ENCODE assay signal across 1 cellular context in the genomic region with DNA sequence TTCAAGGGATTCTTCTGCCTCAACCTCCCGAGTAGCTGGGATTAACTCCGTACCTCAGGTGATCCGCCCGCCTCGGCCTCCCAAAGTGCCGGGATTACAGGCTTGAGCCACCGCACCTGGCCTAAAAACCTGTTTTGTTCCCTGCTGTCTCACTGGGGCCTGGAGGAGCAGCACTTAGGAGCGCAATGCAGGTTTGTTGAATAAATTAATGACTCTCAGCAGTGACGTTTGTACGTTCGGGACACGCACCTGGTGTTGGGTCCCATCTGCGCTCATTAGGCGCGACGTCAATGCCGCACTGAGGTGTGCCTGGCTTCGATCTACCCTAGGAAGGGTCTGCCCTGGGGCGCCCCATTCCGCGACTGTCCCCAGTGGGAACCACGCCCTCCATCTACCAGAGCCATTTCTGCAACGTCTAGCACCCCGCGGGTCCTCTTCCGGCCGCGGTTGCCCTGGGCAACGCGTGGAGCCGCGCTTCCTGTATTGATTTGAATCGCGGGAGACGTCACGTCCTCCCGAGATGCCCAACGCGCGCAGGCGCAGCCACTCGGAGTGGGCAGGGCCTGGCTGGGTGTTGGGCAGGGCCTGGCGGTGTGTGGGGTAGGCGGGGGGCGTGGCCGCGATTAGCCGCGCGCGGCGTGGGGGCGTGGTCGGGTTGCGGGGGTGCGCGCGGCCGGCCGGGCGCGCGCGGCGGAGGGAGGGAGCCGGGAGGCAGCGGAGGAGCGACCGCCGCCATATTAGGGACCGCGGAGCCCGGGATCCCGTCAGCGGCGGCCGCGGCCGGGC.
TF ChIP-seq lines count a peak whose summit lies in the region.

A gene (plus strand): TSS at position 714 of the 786 bp plus-strand sequence. CDS start 16,679 bp downstream, outside the sequence.

TF ChIP-seq in HepG2, 621 proteins besides CTCF, POLR2A, EP300 and RAD21 (continued from another document and continues in another):
- TF ChIP-seq, protein P1, sequence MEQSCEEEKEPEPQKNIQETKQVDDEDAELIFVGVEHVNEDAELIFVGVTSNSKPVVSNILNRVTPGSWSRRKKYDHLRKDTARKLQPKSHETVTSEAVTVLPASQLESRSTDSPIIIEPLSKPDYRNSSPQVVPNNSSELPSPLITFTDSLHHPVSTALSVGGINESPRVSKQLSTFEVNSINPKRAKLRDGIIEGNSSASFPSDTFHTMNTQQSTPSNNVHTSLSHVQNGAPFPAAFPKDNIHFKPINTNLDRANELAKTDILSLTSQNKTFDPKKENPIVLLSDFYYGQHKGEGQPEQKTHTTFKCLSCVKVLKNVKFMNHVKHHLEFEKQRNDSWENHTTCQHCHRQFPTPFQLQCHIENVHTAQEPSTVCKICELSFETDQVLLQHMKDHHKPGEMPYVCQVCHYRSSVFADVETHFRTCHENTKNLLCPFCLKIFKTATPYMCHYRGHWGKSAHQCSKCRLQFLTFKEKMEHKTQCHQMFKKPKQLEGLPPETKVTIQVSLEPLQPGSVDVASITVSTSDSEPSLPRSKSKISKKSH (CRISPR knock-in tag; IDR thresholded peaks at IDR 0.05; ENCODE audit: borderline replicate concordance), result 0 out of 2 replicates have a peak, but pooled peaks have one; percentile 46
- TF ChIP-seq YEATS4 (CRISPR knock-in tag; IDR thresholded peaks at IDR 0.05; ENCODE audit: borderline replicate concordance) (peak; percentile 76; the same call in 1 of the 2 replicates), ZFP90 (CRISPR knock-in tag; IDR thresholded peaks at IDR 0.05; ENCODE audit: borderline replicate concordance) (no peak), ZSCAN20 (CRISPR knock-in tag; IDR thresholded peaks at IDR 0.05; ENCODE audit: borderline replicate concordance) (no peak), ZNF75D (CRISPR knock-in tag; IDR thresholded peaks at IDR 0.05; ENCODE audit: borderline replicate concordance) (no peak), CHCHD3 (CRISPR knock-in tag; IDR thresholded peaks at IDR 0.05) (no peak; the same call in none of the 2 replicates), RFXAP (CRISPR knock-in tag; IDR thresholded peaks at IDR 0.05; ENCODE audit: borderline replicate concordance) (peak; percentile 59; the same call in 1 of the 2 replicates), MEIS1 (CRISPR knock-in tag; IDR thresholded peaks at IDR 0.05; ENCODE audit: borderline replicate concordance) (no peak), TRIM24 (CRISPR knock-in tag; IDR thresholded peaks at IDR 0.05) (no peak), TCF7L2 (IDR thresholded peaks at IDR 0.05; ENCODE audit: low read depth, low read length) (no peak), ZNF256 (CRISPR knock-in tag; conservative IDR thresholded peaks at IDR 0.05) (no peak), RFXANK (CRISPR knock-in tag; IDR thresholded peaks at IDR 0.05) (peak; percentile 72; the same call in 1 of the 2 replicates), ZNF891 (CRISPR knock-in tag; IDR thresholded peaks at IDR 0.05) (0 out of 2 replicates have a peak, but pooled peaks have one; percentile 43), ZNF543 (CRISPR knock-in tag; IDR thresholded peaks at IDR 0.05) (no peak), RBM39 (IDR thresholded peaks at IDR 0.05; ENCODE audit: low read depth, low read length, poor library complexity, severe bottlenecking) (no peak), CC2D1A (CRISPR knock-in tag; IDR thresholded peaks at IDR 0.05) (no peak), IKZF1 (IDR thresholded peaks at IDR 0.05) (no peak), ZFP36 (IDR thresholded peaks at IDR 0.05; ENCODE audit: borderline replicate concordance, low read depth, low read length, partially characterized antibody) (no peak), JARID2 (CRISPR knock-in tag; IDR thresholded peaks at IDR 0.05; ENCODE audit: insufficient replicate concordance) (no peak)
- TF ChIP-seq, protein P2, sequence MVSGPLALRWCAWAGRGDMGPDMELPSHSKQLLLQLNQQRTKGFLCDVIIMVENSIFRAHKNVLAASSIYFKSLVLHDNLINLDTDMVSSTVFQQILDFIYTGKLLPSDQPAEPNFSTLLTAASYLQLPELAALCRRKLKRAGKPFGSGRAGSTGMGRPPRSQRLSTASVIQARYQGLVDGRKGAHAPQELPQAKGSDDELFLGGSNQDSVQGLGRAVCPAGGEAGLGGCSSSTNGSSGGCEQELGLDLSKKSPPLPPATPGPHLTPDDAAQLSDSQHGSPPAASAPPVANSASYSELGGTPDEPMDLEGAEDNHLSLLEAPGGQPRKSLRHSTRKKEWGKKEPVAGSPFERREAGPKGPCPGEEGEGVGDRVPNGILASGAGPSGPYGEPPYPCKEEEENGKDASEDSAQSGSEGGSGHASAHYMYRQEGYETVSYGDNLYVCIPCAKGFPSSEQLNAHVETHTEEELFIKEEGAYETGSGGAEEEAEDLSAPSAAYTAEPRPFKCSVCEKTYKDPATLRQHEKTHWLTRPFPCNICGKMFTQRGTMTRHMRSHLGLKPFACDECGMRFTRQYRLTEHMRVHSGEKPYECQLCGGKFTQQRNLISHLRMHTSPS (CRISPR knock-in tag; IDR thresholded peaks at IDR 0.05; ENCODE audit: low read depth), result no peak
- TF ChIP-seq, protein P3, sequence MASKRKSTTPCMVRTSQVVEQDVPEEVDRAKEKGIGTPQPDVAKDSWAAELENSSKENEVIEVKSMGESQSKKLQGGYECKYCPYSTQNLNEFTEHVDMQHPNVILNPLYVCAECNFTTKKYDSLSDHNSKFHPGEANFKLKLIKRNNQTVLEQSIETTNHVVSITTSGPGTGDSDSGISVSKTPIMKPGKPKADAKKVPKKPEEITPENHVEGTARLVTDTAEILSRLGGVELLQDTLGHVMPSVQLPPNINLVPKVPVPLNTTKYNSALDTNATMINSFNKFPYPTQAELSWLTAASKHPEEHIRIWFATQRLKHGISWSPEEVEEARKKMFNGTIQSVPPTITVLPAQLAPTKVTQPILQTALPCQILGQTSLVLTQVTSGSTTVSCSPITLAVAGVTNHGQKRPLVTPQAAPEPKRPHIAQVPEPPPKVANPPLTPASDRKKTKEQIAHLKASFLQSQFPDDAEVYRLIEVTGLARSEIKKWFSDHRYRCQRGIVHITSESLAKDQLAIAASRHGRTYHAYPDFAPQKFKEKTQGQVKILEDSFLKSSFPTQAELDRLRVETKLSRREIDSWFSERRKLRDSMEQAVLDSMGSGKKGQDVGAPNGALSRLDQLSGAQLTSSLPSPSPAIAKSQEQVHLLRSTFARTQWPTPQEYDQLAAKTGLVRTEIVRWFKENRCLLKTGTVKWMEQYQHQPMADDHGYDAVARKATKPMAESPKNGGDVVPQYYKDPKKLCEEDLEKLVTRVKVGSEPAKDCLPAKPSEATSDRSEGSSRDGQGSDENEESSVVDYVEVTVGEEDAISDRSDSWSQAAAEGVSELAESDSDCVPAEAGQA (IDR thresholded peaks at IDR 0.05; ENCODE audit: low read depth), result peak; percentile 84
- TF ChIP-seq, protein P3 (CRISPR knock-in tag; IDR thresholded peaks at IDR 0.05; ENCODE audit: borderline replicate concordance), result no peak
- TF ChIP-seq, protein P4, sequence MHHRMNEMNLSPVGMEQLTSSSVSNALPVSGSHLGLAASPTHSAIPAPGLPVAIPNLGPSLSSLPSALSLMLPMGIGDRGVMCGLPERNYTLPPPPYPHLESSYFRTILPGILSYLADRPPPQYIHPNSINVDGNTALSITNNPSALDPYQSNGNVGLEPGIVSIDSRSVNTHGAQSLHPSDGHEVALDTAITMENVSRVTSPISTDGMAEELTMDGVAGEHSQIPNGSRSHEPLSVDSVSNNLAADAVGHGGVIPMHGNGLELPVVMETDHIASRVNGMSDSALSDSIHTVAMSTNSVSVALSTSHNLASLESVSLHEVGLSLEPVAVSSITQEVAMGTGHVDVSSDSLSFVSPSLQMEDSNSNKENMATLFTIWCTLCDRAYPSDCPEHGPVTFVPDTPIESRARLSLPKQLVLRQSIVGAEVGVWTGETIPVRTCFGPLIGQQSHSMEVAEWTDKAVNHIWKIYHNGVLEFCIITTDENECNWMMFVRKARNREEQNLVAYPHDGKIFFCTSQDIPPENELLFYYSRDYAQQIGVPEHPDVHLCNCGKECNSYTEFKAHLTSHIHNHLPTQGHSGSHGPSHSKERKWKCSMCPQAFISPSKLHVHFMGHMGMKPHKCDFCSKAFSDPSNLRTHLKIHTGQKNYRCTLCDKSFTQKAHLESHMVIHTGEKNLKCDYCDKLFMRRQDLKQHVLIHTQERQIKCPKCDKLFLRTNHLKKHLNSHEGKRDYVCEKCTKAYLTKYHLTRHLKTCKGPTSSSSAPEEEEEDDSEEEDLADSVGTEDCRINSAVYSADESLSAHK (CRISPR knock-in tag; IDR thresholded peaks at IDR 0.05; ENCODE audit: borderline replicate concordance), result no peak
- TF ChIP-seq, protein P5, sequence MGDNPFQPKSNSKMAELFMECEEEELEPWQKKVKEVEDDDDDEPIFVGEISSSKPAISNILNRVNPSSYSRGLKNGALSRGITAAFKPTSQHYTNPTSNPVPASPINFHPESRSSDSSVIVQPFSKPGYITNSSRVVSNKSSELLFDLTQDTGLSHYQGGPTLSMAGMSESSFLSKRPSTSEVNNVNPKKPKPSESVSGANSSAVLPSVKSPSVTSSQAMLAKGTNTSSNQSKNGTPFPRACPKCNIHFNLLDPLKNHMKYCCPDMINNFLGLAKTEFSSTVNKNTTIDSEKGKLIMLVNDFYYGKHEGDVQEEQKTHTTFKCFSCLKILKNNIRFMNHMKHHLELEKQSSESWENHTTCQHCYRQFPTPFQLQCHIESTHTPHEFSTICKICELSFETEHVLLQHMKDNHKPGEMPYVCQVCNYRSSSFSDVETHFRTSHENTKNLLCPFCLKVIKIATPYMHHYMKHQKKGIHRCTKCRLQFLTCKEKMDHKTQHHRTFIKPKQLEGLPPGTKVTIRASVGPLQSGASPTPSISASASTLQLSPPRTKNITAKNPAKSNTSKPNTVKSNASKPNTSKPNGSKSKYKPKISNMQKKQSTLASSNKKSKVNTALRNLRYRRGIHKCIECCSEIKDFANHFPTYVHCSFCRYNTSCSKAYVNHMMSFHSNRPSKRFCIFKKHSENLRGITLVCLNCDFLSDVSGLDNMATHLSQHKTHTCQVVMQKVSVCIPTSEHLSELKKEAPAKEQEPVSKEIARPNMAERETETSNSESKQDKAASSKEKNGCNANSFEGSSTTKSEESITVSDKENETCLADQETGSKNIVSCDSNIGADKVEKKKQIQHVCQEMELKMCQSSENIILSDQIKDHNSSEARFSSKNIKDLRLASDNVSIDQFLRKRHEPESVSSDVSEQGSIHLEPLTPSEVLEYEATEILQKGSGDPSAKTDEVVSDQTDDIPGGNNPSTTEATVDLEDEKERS (CRISPR knock-in tag; IDR thresholded peaks at IDR 0.05), result no peak
- TF ChIP-seq, protein P6, sequence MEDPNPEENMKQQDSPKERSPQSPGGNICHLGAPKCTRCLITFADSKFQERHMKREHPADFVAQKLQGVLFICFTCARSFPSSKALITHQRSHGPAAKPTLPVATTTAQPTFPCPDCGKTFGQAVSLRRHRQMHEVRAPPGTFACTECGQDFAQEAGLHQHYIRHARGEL (CRISPR knock-in tag; IDR thresholded peaks at IDR 0.05), result no peak
- TF ChIP-seq, protein P7, sequence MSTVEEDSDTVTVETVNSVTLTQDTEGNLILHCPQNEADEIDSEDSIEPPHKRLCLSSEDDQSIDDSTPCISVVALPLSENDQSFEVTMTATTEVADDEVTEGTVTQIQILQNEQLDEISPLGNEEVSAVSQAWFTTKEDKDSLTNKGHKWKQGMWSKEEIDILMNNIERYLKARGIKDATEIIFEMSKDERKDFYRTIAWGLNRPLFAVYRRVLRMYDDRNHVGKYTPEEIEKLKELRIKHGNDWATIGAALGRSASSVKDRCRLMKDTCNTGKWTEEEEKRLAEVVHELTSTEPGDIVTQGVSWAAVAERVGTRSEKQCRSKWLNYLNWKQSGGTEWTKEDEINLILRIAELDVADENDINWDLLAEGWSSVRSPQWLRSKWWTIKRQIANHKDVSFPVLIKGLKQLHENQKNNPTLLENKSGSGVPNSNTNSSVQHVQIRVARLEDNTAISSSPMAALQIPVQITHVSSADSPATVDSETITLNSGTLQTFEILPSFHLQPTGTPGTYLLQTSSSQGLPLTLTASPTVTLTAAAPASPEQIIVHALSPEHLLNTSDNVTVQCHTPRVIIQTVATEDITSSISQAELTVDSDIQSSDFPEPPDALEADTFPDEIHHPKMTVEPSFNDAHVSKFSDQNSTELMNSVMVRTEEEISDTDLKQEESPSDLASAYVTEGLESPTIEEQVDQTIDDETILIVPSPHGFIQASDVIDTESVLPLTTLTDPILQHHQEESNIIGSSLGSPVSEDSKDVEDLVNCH (CRISPR knock-in tag; IDR thresholded peaks at IDR 0.05), result no peak
- TF ChIP-seq, protein P8, sequence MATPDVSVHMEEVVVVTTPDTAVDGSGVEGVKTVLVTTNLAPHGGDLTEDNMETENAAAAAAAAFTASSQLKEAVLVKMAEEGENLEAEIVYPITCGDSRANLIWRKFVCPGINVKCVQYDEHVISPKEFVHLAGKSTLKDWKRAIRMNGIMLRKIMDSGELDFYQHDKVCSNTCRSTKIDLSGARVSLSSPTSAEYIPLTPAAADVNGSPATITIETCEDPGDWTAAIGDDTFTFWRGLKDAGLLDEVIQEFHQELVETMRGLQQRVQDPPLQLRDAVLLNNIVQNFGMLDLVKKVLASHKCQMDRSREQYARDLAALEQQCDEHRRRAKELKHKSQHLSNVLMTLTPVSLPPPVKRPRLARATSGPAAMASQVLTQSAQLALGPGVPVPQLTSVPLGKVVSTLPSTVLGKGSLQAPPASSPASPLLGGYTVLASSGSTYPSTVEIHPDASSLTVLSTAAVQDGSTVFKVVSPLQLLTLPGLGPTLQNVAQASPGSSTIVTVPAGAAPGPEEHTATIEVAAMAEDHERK (CRISPR knock-in tag; IDR thresholded peaks at IDR 0.05; ENCODE audit: low read depth), result peak; percentile 21; the same call in 1 of the 2 replicates
